Comparison of ENCODE assay signal across 24 cellular contexts in the genomic region with DNA sequence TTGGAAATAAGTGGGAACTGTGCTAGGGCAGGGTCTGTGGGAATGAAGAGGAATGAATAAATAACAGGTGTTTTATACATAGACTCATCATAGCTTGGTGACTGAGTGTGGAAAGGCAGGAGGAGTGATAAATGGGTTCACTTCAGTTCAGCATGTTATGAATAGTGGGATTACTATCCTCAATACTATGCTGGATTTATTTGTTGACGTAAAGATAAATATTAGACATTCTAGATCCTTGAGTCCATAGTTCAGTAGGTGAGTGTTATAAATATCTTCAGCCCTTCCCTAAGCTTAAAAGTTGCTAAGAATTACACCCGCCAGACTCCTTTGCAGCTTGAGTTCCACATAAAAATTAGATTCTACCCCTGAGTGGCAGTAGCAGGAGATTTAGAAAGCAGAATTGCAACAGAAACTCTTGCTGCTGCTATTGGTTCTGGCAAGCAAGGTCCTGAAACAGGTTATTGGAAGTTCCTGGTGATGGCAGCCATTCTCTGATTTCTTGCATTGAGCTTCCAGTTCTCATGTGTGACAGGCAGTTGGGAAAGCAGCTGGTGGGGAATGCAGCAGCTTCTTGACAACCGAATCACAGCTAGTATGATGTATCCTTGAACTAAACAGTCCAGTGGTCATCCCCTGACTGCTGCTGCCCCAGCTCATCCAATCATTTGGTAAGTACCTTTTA.
"Had no signal": no experiment of that assay in that cellular context is flagged by ENCODE, and none has a peak within 500 bp of the region (broad histone marks: within the 10 kb centered on the region; RNA-seq: fewer than 3 reads in every experiment).

No MANE protein-coding gene starts in this region.

- H3K4me1 ChIP-seq: SJSA1 had no signal

- H3K27me3 ChIP-seq: MG63, SJSA1 had no signal

- H3K4me3 ChIP-seq: MG63, SJSA1, SK-N-MC had no signal

- ATAC-seq: HepG2 had no signal

- DNase-seq: IMR-90, Karpas-422, KG1, MG63, NCI-H1092, NCI-H1105 treated with DMSO at 0.1 percent for 48 hours, NCI-H1417 treated with DMSO at 0.1 percent for 48 hours, NCI-H146, NCI-H1694 treated with DMSO at 0.1 percent for 48 hours, NCI-H1930, NCI-H2081, NCI-H2171, NCI-H226, NCI-H446, NCI-H510A, NCI-H524 treated with DMSO at 0.1 percent for 48 hours, NCI-H69, NCI-H774, Right ventricle myocardium superior, RPMI8226, SIG-M5 had no signal

- H3K9me3 ChIP-seq: MG63, SJSA1 had no signal

- H3K27ac ChIP-seq: SJSA1, SK-N-MC had no signal

- H3K36me3 ChIP-seq: MG63, SJSA1 had no signal
